In genomic region chr16:81615833-81616232, GRCh38 we compare ENCODE assay signal across 1 cellular context.
TF ChIP-seq lines count a peak whose summit lies in the region.

No MANE protein-coding gene starts in this region.

TF ChIP-seq in GM12878, 131 proteins besides CTCF, POLR2A, EP300 and RAD21 (continued from another document):
- TF ChIP-seq ZNF592 (IDR thresholded peaks at IDR 0.05) (no peak), SMC3 (IDR thresholded peaks at IDR 0.05; ENCODE audit: borderline replicate concordance, low read length) (no peak), EGR1 (IDR thresholded peaks at IDR 0.05; ENCODE audit: borderline replicate concordance in 1 of 2, low read depth in 2 of 2, low read length in 2 of 2) (no peak), RUNX3 (IDR thresholded peaks at IDR 0.05; ENCODE audit: low read length) (no peak), CREB1 (IDR thresholded peaks at IDR 0.05; ENCODE audit: low read depth) (no peak)
